Comparison of ENCODE assay signal across 22 cellular contexts in genomic region chr15:69820819-69821218, GRCh38.
DNase-seq lines count a peak whose midpoint lies in the region; ATAC-seq, FAIRE-seq and TF ChIP-seq lines count a peak whose summit lies in the region.
"Had no signal": no experiment of that assay in that cellular context is flagged by ENCODE, and none has a peak within 500 bp of the region (broad histone marks: within the 10 kb centered on the region; RNA-seq: fewer than 3 reads in every experiment).

No MANE protein-coding gene starts in this region.

- H3K9ac ChIP-seq in astrocyte (ENCODE audit: low read length), result no peak overlapping the region

- peaks cover 58% of the 10 kb centered on the region for H3K27me3 Mint-ChIP-seq in astrocyte (ENCODE audit: low read depth, unreplicated experiment)
- H3K27me3 Mint-ChIP-seq in progenitor cell of endocrine pancreas, result peaks cover 62% of the 10 kb centered on the region

- H3K36me3 Mint-ChIP-seq in astrocyte (ENCODE audit: low read depth, unreplicated experiment) (no peaks in the 10 kb centered on the region), progenitor cell of endocrine pancreas (ENCODE audit: insufficient read depth) (no peaks in the 10 kb centered on the region)
- H3K36me3 Mint-ChIP-seq: naive thymus-derived CD4-positive, alpha-beta T cell had no signal

- no peak overlapping the region for H3K27ac Mint-ChIP-seq in astrocyte (ENCODE audit: unreplicated experiment)
- peak overlapping the region; percentile 69 for H3K27ac Mint-ChIP-seq in progenitor cell of endocrine pancreas
- H3K27ac Mint-ChIP-seq: activated CD4-positive, alpha-beta T cell treated with anti-CD3 and anti-CD28 coated beads, Interleukin-2, amount 10 ng/mL, durations not matched to agents 7 days and 5 days; naive thymus-derived CD4-positive, alpha-beta T cell; stimulated activated naive CD8-positive, alpha-beta T cell treated with anti-CD3 and anti-CD28 coated beads, Interleukin-15, amount 100 ng/mL, for 72 hours had no signal

- H3K4me3 Mint-ChIP-seq in astrocyte (ENCODE audit: unreplicated experiment) (no peak overlapping the region), progenitor cell of endocrine pancreas (ENCODE audit: low read depth) (no peak overlapping the region)
- H3K4me3 Mint-ChIP-seq: activated CD4-positive, alpha-beta T cell treated with anti-CD3 and anti-CD28 coated beads, Interleukin-2, amount 10 ng/mL, durations not matched to agents 7 days and 5 days; naive thymus-derived CD4-positive, alpha-beta T cell; stimulated activated naive CD8-positive, alpha-beta T cell treated with anti-CD3 and anti-CD28 coated beads, Interleukin-15, amount 100 ng/mL, for 72 hours had no signal

- H4K20me1 ChIP-seq in astrocyte (ENCODE audit: insufficient read depth, low read length), result no peaks in the 10 kb centered on the region

- H3K79me2 ChIP-seq in astrocyte (ENCODE audit: insufficient read depth, low read length), result no peaks in the 10 kb centered on the region

- no peak overlapping the region for H3K4me2 ChIP-seq in astrocyte (ENCODE audit: low read length)

- H3K27ac ChIP-seq in astrocyte (ENCODE audit: low read depth, low read length) (no peak overlapping the region), iPS DF 6.9 (ENCODE audit: low read length) (no peak overlapping the region)
- H3K27ac ChIP-seq: psoas muscle had no signal

- H3K9me3 ChIP-seq in astrocyte (ENCODE audit: insufficient read depth, low read depth, low read length) (no peaks in the 10 kb centered on the region), iPS DF 6.9 (ENCODE audit: control insufficient read depth, insufficient read depth, low read length) (no peaks in the 10 kb centered on the region)
- H3K9me3 ChIP-seq: psoas muscle had no signal

- H3K27me3 ChIP-seq in astrocyte (ENCODE audit: insufficient read depth, low read length) (peaks cover 24% of the 10 kb centered on the region), iPS DF 6.9 (ENCODE audit: control insufficient read depth, insufficient read depth, low read length) (no peaks in the 10 kb centered on the region)

- no CpG with 5 or more reads among the region's 7 CpGs for WGBS in iPS DF 6.9 (ENCODE audit: insufficient coverage, insufficient read length)

- H2AFZ ChIP-seq in astrocyte (ENCODE audit: low read depth, low read length), result no peak overlapping the region

- no peak overlapping the region for H3K4me3 ChIP-seq in astrocyte (ENCODE audit: insufficient read depth, low read depth, low read length)
- no peak overlapping the region for H3K4me3 ChIP-seq in iPS DF 6.9 (ENCODE audit: low read length)
- H3K4me3 ChIP-seq: psoas muscle had no signal

- ATAC-seq in GM18498 (IDR thresholded peaks at IDR 0.05; ENCODE audit: unreplicated experiment), result no peak
- ATAC-seq: naive thymus-derived CD4-positive, alpha-beta T cell; psoas muscle; Right ventricle myocardium inferior; stimulated activated naive CD8-positive, alpha-beta T cell treated with anti-CD3 and anti-CD28 coated beads, Interleukin-15, amount 100 ng/mL, for 72 hours had no signal

- no peak for FAIRE-seq in astrocyte (lab: Jason Lieb, UNC)
- FAIRE-seq: keratinocyte, small intestine had no signal

- H3K4me1 ChIP-seq in astrocyte (ENCODE audit: insufficient read depth, low read length) (peaks cover 4% of the 10 kb centered on the region), iPS DF 6.9 (ENCODE audit: control insufficient read depth, insufficient read depth, low read length) (no peaks in the 10 kb centered on the region)

- TF ChIP-seq CTCF in astrocyte (IDR thresholded peaks at IDR 0.05; ENCODE audit: insufficient read depth, low read depth, low read length), result no peak
- no peak for TF ChIP-seq CTCF in progenitor cell of endocrine pancreas (IDR thresholded peaks at IDR 0.05; ENCODE audit: unreplicated experiment)

- no peaks in the 10 kb centered on the region for H3K36me3 ChIP-seq in astrocyte (ENCODE audit: insufficient read depth, low read length)
- no peaks in the 10 kb centered on the region for H3K36me3 ChIP-seq in iPS DF 6.9 (ENCODE audit: control insufficient read depth, insufficient read depth, low read length)

- peaks cover 8% of the 10 kb centered on the region for H3K4me1 Mint-ChIP-seq in astrocyte (ENCODE audit: low read depth, unreplicated experiment)
- H3K4me1 Mint-ChIP-seq in progenitor cell of endocrine pancreas (ENCODE audit: low read depth), result peaks cover 11% of the 10 kb centered on the region

- H3K9me3 Mint-ChIP-seq in astrocyte (ENCODE audit: unreplicated experiment) (peaks cover 2% of the 10 kb centered on the region), progenitor cell of endocrine pancreas (ENCODE audit: low read depth) (no peaks in the 10 kb centered on the region)
- H3K9me3 Mint-ChIP-seq: activated CD4-positive, alpha-beta T cell treated with anti-CD3 and anti-CD28 coated beads, Interleukin-2, amount 10 ng/mL, durations not matched to agents 7 days and 5 days; stimulated activated naive CD8-positive, alpha-beta T cell treated with anti-CD3 and anti-CD28 coated beads, Interleukin-15, amount 100 ng/mL, for 72 hours had no signal

- peak; percentile 52 for DNase-seq in HuH-7 (ENCODE audit: low spot score)
- peak; percentile 17 for DNase-seq in astrocyte (ENCODE audit: low read depth)
- DNase-seq in iPS DF 6.9 (ENCODE audit: low read depth, low spot score), result peak; percentile 43
- DNase-seq in progenitor cell of endocrine pancreas (ENCODE audit: low spot score, unreplicated experiment), result peak; percentile 15
- DNase-seq in activated CD4-positive, alpha-beta T cell treated with anti-CD3 and anti-CD28 coated beads, Interleukin-2, amount 50 U/mL, for 48 hours, result no peak
- DNase-seq in putamen (ENCODE audit: low spot score), result no peak
- DNase-seq: activated CD4-positive, alpha-beta T cell treated with anti-CD3 and anti-CD28 coated beads, Interleukin-2, amount 10 ng/mL, durations not matched to agents 7 days and 5 days; activated CD8-positive, alpha-beta memory T cell treated with anti-CD3 and anti-CD28 coated beads, Interleukin-2, amount 50 U/mL, for 48 hours; activated gamma-delta T cell treated with Interleukin-2 at 50 U/mL for 16 hours; COR-L47; GOT3; naive thymus-derived CD4-positive, alpha-beta T cell; NCI-H2029; NCI-H446; psoas muscle; small intestine; stimulated activated CD4-positive, alpha-beta T cell treated with anti-CD3 and anti-CD28 coated beads, Interleukin-4, amount 100 ng/mL, for 1 hour; stimulated activated naive CD8-positive, alpha-beta T cell treated with anti-CD3 and anti-CD28 coated beads, Interleukin-15, amount 100 ng/mL, for 72 hours; trophoblast cell had no signal

Comparison
In these comparisons a context has a peak if more than half of its experiments do, and no peak if none do; other contexts are left out.
1. DNase-seq: peak in HuH-7 (single experiment), astrocyte (single experiment), iPS DF 6.9 (single experiment) and progenitor cell of endocrine pancreas (single experiment); none in activated CD4-positive, alpha-beta T cell treated with anti-CD3 and anti-CD28 coated beads, Interleukin-2, amount 50 U/mL, for 48 hours (0 of 2) and putamen (single experiment).